ENCODE assay signal across 10 cellular contexts in the genomic region with DNA sequence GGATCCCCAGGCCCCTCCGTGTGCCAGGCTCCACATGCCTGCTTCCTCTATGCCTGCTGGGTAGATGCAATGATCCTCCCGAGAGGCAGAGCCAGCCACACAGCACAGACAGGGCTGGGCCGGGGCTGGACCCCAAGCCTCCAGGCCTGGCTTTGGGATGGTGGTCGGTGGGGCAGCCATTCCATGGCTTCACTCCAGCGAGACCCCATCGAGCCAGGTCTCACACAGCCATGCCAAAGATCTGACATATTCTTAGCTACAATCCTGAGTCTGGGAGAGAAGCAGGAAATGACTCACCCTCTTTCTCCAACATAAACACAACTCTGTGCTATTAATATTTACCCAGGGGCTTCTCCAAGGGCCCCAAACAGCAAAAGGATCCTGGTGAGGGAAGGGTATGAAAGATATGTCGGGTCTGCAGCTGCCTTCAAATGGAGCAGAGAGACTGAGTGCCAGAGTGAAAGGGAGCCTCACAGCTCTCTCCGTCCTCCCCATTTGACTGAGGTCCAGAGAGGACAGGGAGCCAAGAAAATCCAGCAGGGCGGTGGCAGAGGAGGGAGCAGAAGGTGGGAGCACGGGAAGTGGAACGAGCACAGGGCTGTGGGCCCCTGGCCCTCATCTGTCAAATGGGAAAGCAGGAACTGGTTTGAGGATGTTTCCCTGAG.
DNase-seq lines count a peak whose midpoint lies in the region; ATAC-seq and TF ChIP-seq lines count a peak whose summit lies in the region.
"Had no signal": no experiment of that assay in that cellular context is flagged by ENCODE, and none has a peak within 500 bp of the region (broad histone marks: within the 10 kb centered on the region; RNA-seq: fewer than 3 reads in every experiment).

No MANE protein-coding gene starts in this region.

- no peak overlapping the region for H3K4me3 ChIP-seq in RWPE2 (ENCODE audit: severe bottlenecking)
- no peak overlapping the region for H3K4me3 ChIP-seq in fibroblast of pulmonary artery (replicated peaks; ENCODE audit: low read depth, low read length)
- no peak overlapping the region for H3K4me3 ChIP-seq in prostate gland

- H3K4me3 Mint-ChIP-seq in osteocyte (ENCODE audit: unreplicated experiment), result peak overlapping the region; percentile 18

- DNase-seq in Caki2 (ENCODE audit: low read depth), result peak; percentile 62
- DNase-seq in RWPE2 (ENCODE audit: low spot score), result no peak
- DNase-seq in fibroblast of pulmonary artery (ENCODE audit: low read depth), result peak; percentile 68
- DNase-seq in osteocyte (ENCODE audit: extremely low spot score, unreplicated experiment), result no peak
- no peak for DNase-seq in NCI-H446 treated with DMSO at 0.1 percent for 48 hours (lab: John Stamatoyannopoulos, UW)
- no peak for DNase-seq in 8988T
- no peak for DNase-seq in prostate gland (ENCODE audit: low spot score)
- DNase-seq: SHP77 treated with DMSO at 0.1 percent for 48 hours had no signal

- no peaks in the 10 kb centered on the region for H3K9me3 ChIP-seq in RWPE2 (ENCODE audit: severe bottlenecking)
- H3K9me3 ChIP-seq in prostate gland, result no peaks in the 10 kb centered on the region

- peaks cover 15% of the 10 kb centered on the region for H3K4me1 ChIP-seq in RWPE2 (ENCODE audit: insufficient read depth, poor library complexity, severe bottlenecking)
- H3K4me1 ChIP-seq in prostate gland (replicated peaks), result no peaks in the 10 kb centered on the region

- intact Hi-C loops in prostate gland (cut with DNase I), result loop anchor here (10.0 kb wide), 1 partner anchor 279 kb away; no protein-coding TSS in a partner anchor

- H3K27ac Mint-ChIP-seq in osteocyte (ENCODE audit: unreplicated experiment), result peak overlapping the region; percentile 96
- H3K27ac Mint-ChIP-seq: activated T-helper 2 cell treated with anti-CD3 and anti-CD28 coated beads, Interferon-gamma antibody, Interleukin-2, Interleukin-4, amounts not matched to agents 10 μg/mL and 5 μg/mL and 100 μg/mL, durations not matched to agents 14 hours and 24 hours and 36 hours had no signal

- in situ Hi-C loops in Caki2 (cut with HindIII; ENCODE audit: low pct_unique_long_range_greater_than_20kb, low sequenced_read_pairs), result no loop called here

- H3K36me3 ChIP-seq in RWPE2 (ENCODE audit: low read depth) (no peaks in the 10 kb centered on the region), prostate gland (no peaks in the 10 kb centered on the region)

- WGBS in prostate gland, result 19% methylated on average over 11 of the region's 11 CpGs

- no peak for TF ChIP-seq POLR2A in prostate gland (IDR thresholded peaks at IDR 0.05)

- ATAC-seq in RWPE2 (ENCODE audit: low read depth), result peak; percentile 91
- no peak for ATAC-seq in GM19023 (IDR thresholded peaks at IDR 0.05; ENCODE audit: unreplicated experiment)

- H3K9me3 Mint-ChIP-seq in osteocyte (ENCODE audit: unreplicated experiment), result no peaks in the 10 kb centered on the region
- H3K9me3 Mint-ChIP-seq: activated T-helper 2 cell treated with anti-CD3 and anti-CD28 coated beads, Interferon-gamma antibody, Interleukin-2, Interleukin-4, amounts not matched to agents 10 μg/mL and 5 μg/mL and 100 μg/mL, durations not matched to agents 14 hours and 24 hours and 36 hours had no signal

- no peaks in the 10 kb centered on the region for H3K36me3 Mint-ChIP-seq in osteocyte (ENCODE audit: unreplicated experiment)

- H3K27ac ChIP-seq in RWPE2 (ENCODE audit: poor library complexity, severe bottlenecking), result peak overlapping the region; percentile 38
- H3K27ac ChIP-seq in prostate gland, result no peak overlapping the region

- H3K27me3 ChIP-seq in RWPE2 (ENCODE audit: insufficient read depth, poor library complexity, severe bottlenecking) (no peaks in the 10 kb centered on the region), prostate gland (replicated peaks; ENCODE audit: insufficient read depth) (no peaks in the 10 kb centered on the region)

- H3K4me1 Mint-ChIP-seq in osteocyte (ENCODE audit: unreplicated experiment), result peaks cover 34% of the 10 kb centered on the region

- no peaks in the 10 kb centered on the region for H3K27me3 Mint-ChIP-seq in osteocyte (ENCODE audit: unreplicated experiment)

- TF ChIP-seq CTCF in RWPE2 (IDR thresholded peaks at IDR 0.05; ENCODE audit: poor library complexity, severe bottlenecking) (no peak), fibroblast of pulmonary artery (IDR thresholded peaks at IDR 0.05; ENCODE audit: low read length, missing control alignments) (no peak), osteocyte (IDR thresholded peaks at IDR 0.05) (no peak), prostate gland (IDR thresholded peaks at IDR 0.05) (no peak)

Comparison
In these comparisons a context has a peak if more than half of its experiments do, and no peak if none do; other contexts are left out.
1. DNase-seq: peak in Caki2 (single experiment) and fibroblast of pulmonary artery (single experiment); none in RWPE2 (single experiment), osteocyte (single experiment), NCI-H446 treated with DMSO at 0.1 percent for 48 hours (single experiment), 8988T (single experiment) and prostate gland (single experiment).